In the genomic region with DNA sequence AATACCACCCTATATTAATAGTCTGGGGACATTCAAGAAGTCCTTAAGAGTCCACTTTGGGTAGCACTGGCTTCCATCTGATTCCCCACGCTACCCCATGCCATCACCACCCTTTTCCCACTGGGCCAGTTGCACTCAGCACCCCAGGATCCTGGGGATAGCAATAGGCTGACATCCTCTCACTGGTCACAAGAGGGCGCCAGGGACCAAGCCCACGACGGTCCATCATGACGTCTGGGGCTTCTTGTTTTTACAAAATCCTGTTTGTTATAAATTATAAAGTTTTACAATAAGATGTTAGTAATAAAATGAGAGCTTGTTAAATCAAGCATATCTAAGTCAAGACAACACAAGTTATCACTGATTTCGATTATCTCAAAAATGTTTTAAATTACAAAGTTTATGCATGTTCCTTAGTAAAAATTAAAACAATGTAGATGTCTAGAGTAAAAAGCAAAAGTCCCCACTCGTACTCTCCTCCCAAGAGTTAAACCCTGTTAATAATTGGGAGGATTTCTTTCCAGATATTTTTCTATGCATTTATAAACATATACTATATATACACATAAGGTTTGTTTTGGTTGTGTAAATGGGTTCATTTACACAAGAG, we compare ENCODE assay signal across 8 cellular contexts. TPM values are rescaled to one million over a fixed set of nuclear protein-coding genes. Genes with fewer than 3 reads are reported as not detected.
A peak's percentile ranks its signal among the peaks of the same experiment; 100 is the strongest.
DNase-seq lines count a peak whose midpoint lies in the region; ATAC-seq and TF ChIP-seq lines count a peak whose summit lies in the region.

No MANE protein-coding gene starts in this region.

- no peak overlapping the region for H3K4me3 Mint-ChIP-seq in activated CD4-positive, alpha-beta memory T cell treated with anti-CD3 and anti-CD28 coated beads for 36 hours
- H3K4me3 Mint-ChIP-seq in endodermal cell: no peak overlapping the region
- H3K4me3 Mint-ChIP-seq in naive B cell: no peak overlapping the region

- CTCF ChIA-PET in AG04449 (lab: Yijun Ruan, JAX): interaction anchor here (0.6 to 13.9 kb wide), 39 partner anchors 9 to 431 kb away, joined by 3 to 310 read pairs (median 3); partner anchors contain the start of genes GPNMB and NUP42
- CTCF ChIA-PET in activated CD4-positive, alpha-beta memory T cell treated with anti-CD3 and anti-CD28 coated beads for 36 hours (lab: Charles Lee): interaction anchor here (0.6 to 8.3 kb wide), 8 partner anchors 10 to 218 kb away, joined by 3 to 129 read pairs (median 4); partner anchors contain the start of gene MALSU1

- POLR2A ChIA-PET in AG04449 (lab: Yijun Ruan, JAX): no interaction called here
- POLR2A ChIA-PET in activated CD4-positive, alpha-beta memory T cell treated with anti-CD3 and anti-CD28 coated beads for 36 hours (lab: Charles Lee): no interaction called here

- peaks cover 7% of the 10 kb centered on the region for H3K27me3 Mint-ChIP-seq in activated CD4-positive, alpha-beta memory T cell treated with anti-CD3 and anti-CD28 coated beads for 36 hours
- H3K27me3 Mint-ChIP-seq in endodermal cell (ENCODE audit: insufficient read depth) (no peaks in the 10 kb centered on the region), naive B cell (peaks cover 11 to 15% (median 13%) of the 10 kb centered on the region in 3 donors)

- peak; percentile 89 for TF ChIP-seq CTCF in AG04449 (IDR thresholded peaks at IDR 0.05; ENCODE audit: insufficient read depth, low read length, missing control alignments)
- TF ChIP-seq CTCF in endodermal cell (conservative IDR thresholded peaks at IDR 0.05): peak; percentile 95
- peak; percentile 33 to 83 for TF ChIP-seq CTCF in suprapubic skin (IDR thresholded peaks at IDR 0.05)

- no peak for TF ChIP-seq POLR2A in suprapubic skin (IDR thresholded peaks at IDR 0.05)

- ATAC-seq in GM18502 (IDR thresholded peaks at IDR 0.05; ENCODE audit: poor library complexity, unreplicated experiment) (peak; percentile 71), HG03175 (IDR thresholded peaks at IDR 0.05; ENCODE audit: unreplicated experiment) (peak; percentile 86), naive B cell (ENCODE audit: low read depth in 2 of 2) (peak; percentile 72 to 86)

- no peak overlapping the region for H3K27ac ChIP-seq in endodermal cell (ENCODE audit: low read depth, low read length)
- no peak overlapping the region for H3K27ac ChIP-seq in suprapubic skin

- H3K27me3 ChIP-seq in endodermal cell (ENCODE audit: control insufficient read depth, insufficient read depth, low read length, poor library complexity, severe bottlenecking) (no peaks in the 10 kb centered on the region), suprapubic skin (no peaks in the 10 kb centered on the region)

- no peak overlapping the region for H3K27ac Mint-ChIP-seq in activated CD4-positive, alpha-beta memory T cell treated with anti-CD3 and anti-CD28 coated beads for 36 hours
- no peak overlapping the region for H3K27ac Mint-ChIP-seq in endodermal cell
- no peak overlapping the region for H3K27ac Mint-ChIP-seq in naive B cell

- H3K9me3 ChIP-seq in endodermal cell (ENCODE audit: control insufficient read depth, low read length): no peaks in the 10 kb centered on the region
- H3K9me3 ChIP-seq in suprapubic skin: no peaks in the 10 kb centered on the region

- 0 to 7% methylated on average over 1 to 5 of the region's 7 CpGs for WGBS in endodermal cell (ENCODE audit: insufficient coverage in 1 of 2, insufficient read length in 1 of 2), 2 experiments
- 19% methylated on average over 7 of the region's 7 CpGs for WGBS in suprapubic skin

- no peaks in the 10 kb centered on the region for H3K36me3 Mint-ChIP-seq in activated CD4-positive, alpha-beta memory T cell treated with anti-CD3 and anti-CD28 coated beads for 36 hours
- no peaks in the 10 kb centered on the region for H3K36me3 Mint-ChIP-seq in endodermal cell (ENCODE audit: low read depth)
- H3K36me3 Mint-ChIP-seq in naive B cell: no peaks in the 10 kb centered on the region

- H3K9me3 Mint-ChIP-seq in activated CD4-positive, alpha-beta memory T cell treated with anti-CD3 and anti-CD28 coated beads for 36 hours: no peaks in the 10 kb centered on the region
- H3K9me3 Mint-ChIP-seq in endodermal cell (no peaks in the 10 kb centered on the region), naive B cell (peaks cover 0 to 2% (median 0%) of the 10 kb centered on the region in 7 donors)

- DNase-seq in AG04449 (ENCODE audit: low read depth, low spot score) (no peak), NCI-H774 (lab: John Stamatoyannopoulos, UW) (peak; percentile 70), endodermal cell (peak; percentile 85), naive B cell (peak; percentile 19), suprapubic skin (ENCODE audit: low spot score in 2 of 2) (no peak)
- DNase-seq in activated CD4-positive, alpha-beta memory T cell treated with anti-CD3 and anti-CD28 coated beads for 36 hours: peak; percentile 73

- H3K36me3 ChIP-seq in endodermal cell (ENCODE audit: control insufficient read depth, insufficient read depth, low read length) (no peaks in the 10 kb centered on the region), suprapubic skin (peaks cover 80% of the 10 kb centered on the region)

- no peaks in the 10 kb centered on the region for H3K4me1 ChIP-seq in endodermal cell (ENCODE audit: control insufficient read depth, insufficient read depth, low read length)
- H3K4me1 ChIP-seq in suprapubic skin: no peaks in the 10 kb centered on the region

- no peak overlapping the region for H3K9ac ChIP-seq in endodermal cell (ENCODE audit: extremely low read depth, low read length, poor library complexity, severe bottlenecking)

- H3K4me3 ChIP-seq in AG04449 (ENCODE audit: low read depth, low read length) (no peak overlapping the region), endodermal cell (ENCODE audit: low read length) (no peak overlapping the region), suprapubic skin (no peak overlapping the region)

- peaks cover 10% of the 10 kb centered on the region for H3K4me1 Mint-ChIP-seq in activated CD4-positive, alpha-beta memory T cell treated with anti-CD3 and anti-CD28 coated beads for 36 hours (ENCODE audit: low read depth)
- H3K4me1 Mint-ChIP-seq in endodermal cell (no peaks in the 10 kb centered on the region), naive B cell (no peaks in the 10 kb centered on the region)

- TF ChIP-seq EP300 in suprapubic skin (IDR thresholded peaks at IDR 0.05): no peak

- intact Hi-C loops in activated CD4-positive, alpha-beta memory T cell treated with anti-CD3 and anti-CD28 coated beads for 36 hours (cut with micrococcal nuclease): loop anchor here (1.0 to 5.0 kb wide), 2 partner anchors 11 to 175 kb away; no protein-coding TSS in a partner anchor

RNA-seq across cellular contexts. Expression of gene GPNMB, which starts 15.4 kb away (rescaled TPM):
- under 1 TPM in 1 of 2 experiments, not detected in 1; 0.43 TPM for total RNA-seq in activated CD4-positive, alpha-beta memory T cell treated with anti-CD3 and anti-CD28 coated beads for 36 hours
- 1 to 10 TPM in 1 of 2 donors, under 1 TPM in 1; 0.99 to 1.1 TPM for total RNA-seq in endodermal cell
- polyA plus RNA-seq in endodermal cell (2013, experiment 1 of 2): 0.07 TPM
- 0.29 TPM for polyA plus RNA-seq in endodermal cell (2013, experiment 2 of 2)
- polyA plus RNA-seq in naive B cell (ENCODE audit: low read depth in 6 of 6): not detected
- 100 to 1,000 TPM; 276 to 553 (median 491) TPM for total RNA-seq in suprapubic skin

RNA-seq across cellular contexts. Expression of gene MALSU1, which starts 37.2 kb away (rescaled TPM):
- total RNA-seq in activated CD4-positive, alpha-beta memory T cell treated with anti-CD3 and anti-CD28 coated beads for 36 hours: 100 to 1,000 TPM; 100 to 101 TPM
- total RNA-seq in endodermal cell: 10 to 100 TPM; 73.5 to 87.4 TPM
- 69.1 TPM for polyA plus RNA-seq in endodermal cell (2013, experiment 1 of 2)
- polyA plus RNA-seq in endodermal cell (2013, experiment 2 of 2): 64.2 TPM
- polyA plus RNA-seq in naive B cell (ENCODE audit: low read depth in 6 of 6): 10 to 100 TPM; 46.2 to 78.3 (median 55.1) TPM
- total RNA-seq in suprapubic skin: 10 to 100 TPM; 35.7 to 80.2 (median 41.7) TPM

Comparison
In these comparisons a context has a peak if more than half of its experiments do, and no peak if none do; other contexts are left out.
1. DNase-seq: peak in NCI-H774 (single experiment), activated CD4-positive, alpha-beta memory T cell treated with anti-CD3 and anti-CD28 coated beads for 36 hours (single experiment), endodermal cell (single experiment) and naive B cell (single experiment); none in AG04449 (single experiment) and suprapubic skin (0 of 2).
2. RNA of gene GPNMB, which starts 15.4 kb away (total RNA-seq): 276 to 553 TPM in suprapubic skin; 0.99 to 1.1 TPM in endodermal cell and 0.43 TPM in activated CD4-positive, alpha-beta memory T cell treated with anti-CD3 and anti-CD28 coated beads for 36 hours; every median in the first group is over 100 times any median in the second.
3. Peak in every context shown above with its lines, with median percentiles within 50 percentile points of each other: CTCF ChIP-seq and ATAC-seq.